9 cellular contexts compared by ENCODE assay signal in genomic region chr22:26648011-26648497, GRCh38. TPM values are rescaled to one million over a fixed set of nuclear protein-coding genes. Genes with fewer than 3 reads are reported as not detected.
DNase-seq lines count a peak whose midpoint lies in the region; TF ChIP-seq lines count a peak whose summit lies in the region.
"Had no signal": no experiment of that assay in that cellular context is flagged by ENCODE, and none has a peak within 500 bp of the region (broad histone marks: within the 10 kb centered on the region; RNA-seq: fewer than 3 reads in every experiment).

No MANE protein-coding gene starts in this region.

- peaks cover 73% of the 10 kb centered on the region for H3K4me1 Mint-ChIP-seq in brain
- H3K4me1 Mint-ChIP-seq in stimulated activated naive CD8-positive, alpha-beta T cell treated with anti-CD3 and anti-CD28 coated beads, Interleukin-15, Interleukin-2, amounts not matched to agents 100 ng/mL and 50 ng/mL, for 24 hours (ENCODE audit: low read depth): peaks cover 72% of the 10 kb centered on the region

- H3K36me3 Mint-ChIP-seq in brain: no peaks in the 10 kb centered on the region
- H3K36me3 Mint-ChIP-seq in stimulated activated naive CD8-positive, alpha-beta T cell treated with anti-CD3 and anti-CD28 coated beads, Interleukin-15, Interleukin-2, amounts not matched to agents 100 ng/mL and 50 ng/mL, for 24 hours (ENCODE audit: low read depth): no peaks in the 10 kb centered on the region

- peak; percentile 24 for DNase-seq in NK-92 treated with Interleukin-12 subunit alpha and Interleukin-12 subunit beta, amount 100 ng/mL, for 24 hours (lab: John Stamatoyannopoulos, UW)
- no peak for DNase-seq in NK-92 (lab: John Stamatoyannopoulos, UW; ENCODE audit: unreplicated experiment)
- DNase-seq in SHP77 treated with DMSO at 0.1 percent for 48 hours (lab: John Stamatoyannopoulos, UW): peak; percentile 93
- DNase-seq in putamen (ENCODE audit: low spot score): no peak
- DNase-seq in kidney glomerular epithelial cell (lab: John Stamatoyannopoulos, UW): no peak
- no peak for DNase-seq in AG20443 (ENCODE audit: low spot score)
- DNase-seq: 8988T had no signal

- peak overlapping the region; percentile 49 to 77 (median 55) for H3K4me3 Mint-ChIP-seq in brain
- peak overlapping the region; percentile 23 for H3K4me3 Mint-ChIP-seq in stimulated activated naive CD8-positive, alpha-beta T cell treated with anti-CD3 and anti-CD28 coated beads, Interleukin-15, Interleukin-2, amounts not matched to agents 100 ng/mL and 50 ng/mL, for 24 hours

- peak overlapping the region; percentile 6 to 99 (median 80) for H3K27ac Mint-ChIP-seq in brain
- H3K27ac Mint-ChIP-seq in stimulated activated naive CD8-positive, alpha-beta T cell treated with anti-CD3 and anti-CD28 coated beads, Interleukin-15, Interleukin-2, amounts not matched to agents 100 ng/mL and 50 ng/mL, for 24 hours: peak overlapping the region; percentile 46

- TF ChIP-seq CTCF in brain (conservative IDR thresholded peaks at IDR 0.05): no peak

- H3K27me3 Mint-ChIP-seq in brain: peaks cover 26% of the 10 kb centered on the region
- no peaks in the 10 kb centered on the region for H3K27me3 Mint-ChIP-seq in stimulated activated naive CD8-positive, alpha-beta T cell treated with anti-CD3 and anti-CD28 coated beads, Interleukin-15, Interleukin-2, amounts not matched to agents 100 ng/mL and 50 ng/mL, for 24 hours

- no peaks in the 10 kb centered on the region for H3K9me3 Mint-ChIP-seq in brain
- no peaks in the 10 kb centered on the region for H3K9me3 Mint-ChIP-seq in stimulated activated naive CD8-positive, alpha-beta T cell treated with anti-CD3 and anti-CD28 coated beads, Interleukin-15, Interleukin-2, amounts not matched to agents 100 ng/mL and 50 ng/mL, for 24 hours

RNA-seq across cellular contexts. Expression of gene MIAT, which starts 9.3 kb away (rescaled TPM):
- 12.9 TPM for polyA plus RNA-seq in brain (ENCODE audit: insufficient read depth, low read depth, low replicate concordance)

RNA-seq across cellular contexts. Expression of gene CRYBA4, which starts 26.3 kb away (rescaled TPM):
- not detected for polyA plus RNA-seq in brain (ENCODE audit: insufficient read depth, low read depth, low replicate concordance)

RNA-seq across cellular contexts. Expression of gene CRYBB1, which starts 30.2 kb away (rescaled TPM):
- polyA plus RNA-seq in brain (ENCODE audit: insufficient read depth, low read depth, low replicate concordance): 7.1 TPM

RNA-seq across cellular contexts. Expression of gene TPST2, which starts 58.1 kb away (rescaled TPM):
- 16.1 TPM for polyA plus RNA-seq in brain (ENCODE audit: insufficient read depth, low read depth, low replicate concordance)

Comparison
In these comparisons a context has a peak if more than half of its experiments do, and no peak if none do; other contexts are left out.
1. DNase-seq: peak in NK-92 treated with Interleukin-12 subunit alpha and Interleukin-12 subunit beta, amount 100 ng/mL, for 24 hours (single experiment) and SHP77 treated with DMSO at 0.1 percent for 48 hours (single experiment); none in NK-92 (single experiment), putamen (single experiment), kidney glomerular epithelial cell (single experiment) and AG20443 (single experiment).